Comparison of ENCODE assay signal across 23 cellular contexts in the genomic region with DNA sequence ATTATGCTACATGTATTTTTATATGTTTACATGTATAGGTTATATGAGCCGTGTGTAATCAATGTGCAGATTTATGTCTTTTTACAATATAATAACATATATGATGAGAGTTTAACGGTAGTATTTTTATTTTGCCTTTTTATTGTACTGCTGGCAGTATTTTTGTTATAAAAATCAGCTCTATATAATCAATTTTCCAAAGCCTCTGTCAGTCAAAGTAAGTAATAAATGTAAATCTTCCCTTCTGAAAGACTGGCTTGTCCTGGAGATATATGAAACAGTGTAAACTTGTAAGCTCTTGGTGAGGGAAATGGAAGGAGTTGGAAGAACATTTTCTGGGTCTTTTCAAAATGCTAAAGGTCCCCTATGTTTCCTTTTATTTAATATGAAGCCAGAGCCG.
A peak's percentile ranks its signal among the peaks of the same experiment; 100 is the strongest.
DNase-seq lines count a peak whose midpoint lies in the region; ATAC-seq and TF ChIP-seq lines count a peak whose summit lies in the region.
"Had no signal": no experiment of that assay in that cellular context is flagged by ENCODE, and none has a peak within 500 bp of the region (broad histone marks: within the 10 kb centered on the region; RNA-seq: fewer than 3 reads in every experiment).

No MANE protein-coding gene starts in this region.

- no peak overlapping the region for H3K4me3 Mint-ChIP-seq in T-helper 17 cell
- no peak overlapping the region for H3K4me3 Mint-ChIP-seq in activated CD8-positive, alpha-beta memory T cell treated with anti-CD3 and anti-CD28 coated beads, Interleukin-2, amount 10 ng/mL, durations not matched to agents 7 days and 5 days
- H3K4me3 Mint-ChIP-seq: CD14-positive monocyte; CD4-positive, alpha-beta memory T cell; CD4-positive, CD25-positive, alpha-beta regulatory T cell; CD8-positive, alpha-beta memory T cell had no signal

- peaks cover 4% of the 10 kb centered on the region for H3K4me1 ChIP-seq in cardiac muscle cell (ENCODE audit: low read depth)

- no peaks in the 10 kb centered on the region for H3K27me3 Mint-ChIP-seq in T-helper 17 cell
- no peaks in the 10 kb centered on the region for H3K27me3 Mint-ChIP-seq in activated CD8-positive, alpha-beta memory T cell treated with anti-CD3 and anti-CD28 coated beads, Interleukin-2, amount 10 ng/mL, durations not matched to agents 7 days and 5 days
- H3K27me3 Mint-ChIP-seq: CD4-positive, alpha-beta memory T cell; CD4-positive, CD25-positive, alpha-beta regulatory T cell had no signal

- no peaks in the 10 kb centered on the region for H3K9me3 ChIP-seq in cardiac muscle cell (ENCODE audit: low read depth)
- H3K9me3 ChIP-seq in T-helper 17 cell (ENCODE audit: control insufficient read depth, low read length, poor library complexity, severe bottlenecking), result no peaks in the 10 kb centered on the region
- H3K9me3 ChIP-seq: BE2C had no signal

- peak overlapping the region; percentile 55 for H3K27ac ChIP-seq in cardiac muscle cell
- H3K27ac ChIP-seq: 22Rv1, BLaER1 had no signal

- H3K36me3 ChIP-seq in cardiac muscle cell, result no peaks in the 10 kb centered on the region
- H3K36me3 ChIP-seq: BE2C had no signal

- DNase-seq in cardiac muscle cell (ENCODE audit: low read depth in 1 of 2, low spot score in 1 of 2) (no peak), left cardiac atrium (no peak), T-helper 17 cell (no peak), foreskin fibroblast (no peak)
- no peak for DNase-seq in activated CD8-positive, alpha-beta memory T cell treated with anti-CD3 and anti-CD28 coated beads, Interleukin-2, amount 10 ng/mL, durations not matched to agents 7 days and 5 days
- DNase-seq: ACHN; BE2C; C1 segment of cervical spinal cord; CD4-positive, alpha-beta memory T cell; CD4-positive, CD25-positive, alpha-beta regulatory T cell; CD8-positive, alpha-beta memory T cell; COR-L47; DMS 273 treated with DMSO at 0.1 percent for 48 hours; DMS153; DMS53; DMS79; DND-41; EL; GDM1 had no signal

- TF ChIP-seq CTCF in cardiac muscle cell (IDR thresholded peaks at IDR 0.05; ENCODE audit: low read depth, low read length) (no peak), foreskin fibroblast (IDR thresholded peaks at IDR 0.05; ENCODE audit: low read depth, low read length) (no peak)

- no peaks in the 10 kb centered on the region for H3K9me3 Mint-ChIP-seq in activated CD8-positive, alpha-beta memory T cell treated with anti-CD3 and anti-CD28 coated beads, Interleukin-2, amount 10 ng/mL, durations not matched to agents 7 days and 5 days (ENCODE audit: low read depth)
- H3K9me3 Mint-ChIP-seq: CD8-positive, alpha-beta memory T cell had no signal

- no peak overlapping the region for H3K4me3 ChIP-seq in cardiac muscle cell
- H3K4me3 ChIP-seq in foreskin fibroblast (ENCODE audit: low read depth in 1 of 2, low read length in 2 of 2), result no peak overlapping the region
- H3K4me3 ChIP-seq: BLaER1, GM12878 had no signal

- ATAC-seq in left cardiac atrium, result no peak
- ATAC-seq in T-helper 17 cell, result no peak
- ATAC-seq in activated CD8-positive, alpha-beta memory T cell treated with anti-CD3 and anti-CD28 coated beads, Interleukin-2, amount 10 ng/mL, durations not matched to agents 7 days and 5 days, result no peak
- ATAC-seq: GM12878 had no signal

- no peaks in the 10 kb centered on the region for H3K27me3 ChIP-seq in cardiac muscle cell
- H3K27me3 ChIP-seq: BE2C, BLaER1 had no signal

- CTCF ChIA-PET in activated CD8-positive, alpha-beta memory T cell treated with anti-CD3 and anti-CD28 coated beads, Interleukin-2, amount 10 ng/mL, durations not matched to agents 7 days and 5 days (lab: Charles Lee), result interaction anchor here (2.8 kb wide), 1 partner anchor 10 kb away, joined by 7 read pairs; no protein-coding TSS in a partner anchor

- H3K27ac Mint-ChIP-seq in T-helper 17 cell, result peak overlapping the region; percentile 16
- H3K27ac Mint-ChIP-seq in activated CD8-positive, alpha-beta memory T cell treated with anti-CD3 and anti-CD28 coated beads, Interleukin-2, amount 10 ng/mL, durations not matched to agents 7 days and 5 days, result no peak overlapping the region
- H3K27ac Mint-ChIP-seq: CD14-positive monocyte; CD4-positive, CD25-positive, alpha-beta regulatory T cell; CD8-positive, alpha-beta memory T cell had no signal

- no peaks in the 10 kb centered on the region for H3K36me3 Mint-ChIP-seq in T-helper 17 cell (ENCODE audit: low read depth)
- no peaks in the 10 kb centered on the region for H3K36me3 Mint-ChIP-seq in activated CD8-positive, alpha-beta memory T cell treated with anti-CD3 and anti-CD28 coated beads, Interleukin-2, amount 10 ng/mL, durations not matched to agents 7 days and 5 days

- H3K4me1 Mint-ChIP-seq in T-helper 17 cell, result peaks cover 5% of the 10 kb centered on the region
- peaks cover 10% of the 10 kb centered on the region for H3K4me1 Mint-ChIP-seq in activated CD8-positive, alpha-beta memory T cell treated with anti-CD3 and anti-CD28 coated beads, Interleukin-2, amount 10 ng/mL, durations not matched to agents 7 days and 5 days

- intact Hi-C loops in left cardiac atrium (cut with DNase I), result no loop called here
